In the genomic region with DNA sequence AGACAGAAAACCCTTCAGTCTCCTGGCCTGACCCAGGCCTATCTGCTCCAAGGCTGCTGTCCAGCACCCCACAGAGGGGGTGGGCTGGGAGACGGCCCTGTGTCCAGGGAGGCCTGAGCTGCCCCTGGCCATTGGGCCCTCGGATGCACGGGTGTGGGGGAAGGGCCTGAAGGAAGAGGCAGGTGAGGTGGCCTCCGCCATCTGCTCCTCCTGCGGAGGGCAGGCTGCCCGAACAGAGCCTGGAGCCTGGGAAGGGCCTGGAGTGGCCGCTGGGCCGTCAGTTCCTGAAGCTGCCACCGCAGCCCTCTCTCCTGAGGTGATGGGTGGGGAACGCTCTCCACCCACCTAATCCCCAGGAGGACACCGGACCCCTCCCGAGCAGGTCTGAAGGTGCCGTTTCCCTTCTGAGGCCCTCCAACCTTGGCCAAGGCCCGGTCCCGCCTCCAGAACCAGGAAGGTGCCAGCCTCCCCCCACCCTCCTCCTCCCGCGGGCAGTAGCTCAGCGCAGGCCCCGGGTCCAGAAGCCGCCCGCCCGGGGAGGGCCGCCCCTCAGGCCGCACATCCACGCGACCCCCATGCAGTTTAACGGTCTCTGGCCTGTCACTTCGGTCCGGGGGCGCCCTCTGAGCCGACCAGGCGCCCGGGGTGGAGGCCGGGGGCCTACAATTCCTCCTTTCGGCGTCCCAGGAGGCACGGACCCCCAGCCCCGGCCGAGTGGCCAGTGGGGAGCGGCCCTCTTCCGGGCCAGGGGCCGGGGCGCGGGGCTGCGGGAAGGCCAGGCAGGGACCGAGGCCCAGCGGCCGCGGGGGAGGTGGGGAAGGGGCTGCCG, we compare ENCODE assay signal across 10 cellular contexts. TPM values are rescaled to one million over a fixed set of nuclear protein-coding genes. Genes with fewer than 3 reads are reported as not detected.
A peak's percentile ranks its signal among the peaks of the same experiment; 100 is the strongest.
DNase-seq lines count a peak whose midpoint lies in the region; TF ChIP-seq lines count a peak whose summit lies in the region.
"Had no signal": no experiment of that assay in that cellular context is flagged by ENCODE, and none has a peak within 500 bp of the region (broad histone marks: within the 10 kb centered on the region; RNA-seq: fewer than 3 reads in every experiment).

No MANE protein-coding gene starts in this region.

- peak; percentile 69 for DNase-seq in DMS 273 (lab: John Stamatoyannopoulos, UW; ENCODE audit: unreplicated experiment)
- DNase-seq in DMS 273 treated with DMSO at 0.1 percent for 48 hours (lab: John Stamatoyannopoulos, UW) = no peak
- DNase-seq in endothelial cell (ENCODE audit: low spot score) = no peak
- no peak for DNase-seq in MM.1S
- DNase-seq: 8988T; activated T-cell treated with anti-CD3 and anti-CD28 coated beads, Interleukin-2, amount 50 U/mL, for 48 hours; NCI-H1436 treated with DMSO at 0.1 percent for 48 hours had no signal

- no peaks in the 10 kb centered on the region for H3K36me3 Mint-ChIP-seq in endothelial cell (ENCODE audit: low read depth, unreplicated experiment)

- H3K9me2 ChIP-seq in MM.1S (replicated peaks; ENCODE audit: insufficient read depth, low read length) = no peaks in the 10 kb centered on the region

- H3K27me3 ChIP-seq in neuron (ENCODE audit: insufficient read depth, low read length) (no peaks in the 10 kb centered on the region), MM.1S (replicated peaks; ENCODE audit: insufficient read depth, low read length) (peaks cover 80% of the 10 kb centered on the region)

- TF ChIP-seq CTCF in VCaP (conservative IDR thresholded peaks at IDR 0.05) (no peak), endothelial cell (IDR thresholded peaks at IDR 0.05; ENCODE audit: unreplicated experiment) (no peak), MM.1S (IDR thresholded peaks at IDR 0.05; ENCODE audit: low read length) (no peak)

- no peak overlapping the region for H3K27ac Mint-ChIP-seq in endothelial cell (ENCODE audit: unreplicated experiment)

- H4K20me1 ChIP-seq in MM.1S (ENCODE audit: insufficient read depth, low read length) = no peaks in the 10 kb centered on the region

- no peaks in the 10 kb centered on the region for H3K4me1 Mint-ChIP-seq in endothelial cell (ENCODE audit: unreplicated experiment)

- H3K27ac ChIP-seq in VCaP = peak overlapping the region; percentile 87
- H3K27ac ChIP-seq in MM.1S (ENCODE audit: low read length) = no peak overlapping the region

- H3K36me3 ChIP-seq in neuron (ENCODE audit: insufficient read depth, low read length) (no peaks in the 10 kb centered on the region), MM.1S (replicated peaks; ENCODE audit: insufficient read depth, low read length) (no peaks in the 10 kb centered on the region)

- no peak overlapping the region for H3K9ac ChIP-seq in MM.1S (ENCODE audit: low read length)

- H3K4me1 ChIP-seq in neuron (ENCODE audit: insufficient read depth, low read length) (peaks cover 52% of the 10 kb centered on the region), MM.1S (ENCODE audit: low read length) (no peaks in the 10 kb centered on the region)

- no peaks in the 10 kb centered on the region for H3K9me3 Mint-ChIP-seq in endothelial cell (ENCODE audit: unreplicated experiment)

- H3K4me2 ChIP-seq in MM.1S (ENCODE audit: low read depth, low read length) = no peak overlapping the region

- peaks cover 28% of the 10 kb centered on the region for H3K27me3 Mint-ChIP-seq in endothelial cell (ENCODE audit: unreplicated experiment)

- H3K4me3 ChIP-seq in neuron (ENCODE audit: low read length) = peak overlapping the region; percentile 59
- no peak overlapping the region for H3K4me3 ChIP-seq in MM.1S (ENCODE audit: low read length)

- no peak overlapping the region for H3K4me3 Mint-ChIP-seq in endothelial cell (ENCODE audit: unreplicated experiment)

- H3K79me2 ChIP-seq in MM.1S (ENCODE audit: low read length) = no peaks in the 10 kb centered on the region

- no peak overlapping the region for H2AFZ ChIP-seq in neuron (ENCODE audit: low read depth, low read length)
- H2AFZ ChIP-seq in MM.1S (ENCODE audit: low read length) = no peak overlapping the region

- no peaks in the 10 kb centered on the region for H3K9me3 ChIP-seq in neuron (ENCODE audit: low read length)
- no peaks in the 10 kb centered on the region for H3K9me3 ChIP-seq in MM.1S (replicated peaks; ENCODE audit: insufficient read depth, low read length)

- H3F3A ChIP-seq in MM.1S (ENCODE audit: insufficient read depth, low read length) = no peaks in the 10 kb centered on the region

RNA-seq across cellular contexts. Expression of a gene that starts 0.8 kb away (rescaled TPM):
- not detected for total RNA-seq in endothelial cell (ENCODE audit: unreplicated experiment)
- total RNA-seq: skeletal muscle tissue had no signal

RNA-seq across cellular contexts. Expression of a gene that starts 10.2 kb away (rescaled TPM):
- total RNA-seq in endothelial cell (ENCODE audit: unreplicated experiment) = 11.2 TPM

RNA-seq across cellular contexts. Expression of a gene that starts 14.6 kb away (rescaled TPM):
- 16.1 TPM for total RNA-seq in endothelial cell (ENCODE audit: unreplicated experiment)

RNA-seq across cellular contexts. Expression of a gene that starts 16.2 kb away (rescaled TPM):
- 11.1 TPM for total RNA-seq in endothelial cell (ENCODE audit: unreplicated experiment)

RNA-seq across cellular contexts. Expression of a gene that starts 20.6 kb away (rescaled TPM):
- total RNA-seq in endothelial cell (ENCODE audit: unreplicated experiment) = 31.6 TPM
